Comparison of ENCODE assay signal across 17 cellular contexts in the genomic region with DNA sequence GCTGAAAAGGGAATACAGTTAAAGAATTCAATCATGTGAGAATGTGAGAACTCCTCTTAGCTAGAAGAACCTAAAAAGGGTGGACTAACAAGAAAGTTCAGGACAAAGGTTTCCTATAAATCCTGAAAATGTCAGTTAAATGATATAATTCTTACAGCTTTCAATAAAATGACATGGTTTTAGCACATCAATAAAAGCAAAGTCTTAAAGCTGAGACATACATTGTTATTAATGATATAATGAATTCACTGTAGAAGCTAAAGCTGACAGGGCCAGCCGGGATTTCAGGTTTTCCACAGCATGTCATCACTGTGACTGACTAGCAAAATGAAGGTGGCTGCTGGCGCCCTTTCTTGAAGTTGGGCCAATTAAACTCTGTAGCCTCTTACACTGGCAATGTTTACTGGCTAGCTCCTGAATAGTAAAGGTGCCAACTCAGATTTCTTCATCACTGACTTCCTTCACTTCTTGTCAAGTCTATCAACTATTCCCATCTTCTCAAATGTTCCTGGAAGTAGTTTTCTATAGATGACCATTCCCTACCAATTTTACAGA.
A peak's percentile ranks its signal among the peaks of the same experiment; 100 is the strongest.
DNase-seq lines count a peak whose midpoint lies in the region; ATAC-seq and TF ChIP-seq lines count a peak whose summit lies in the region.
"Had no signal": no experiment of that assay in that cellular context is flagged by ENCODE, and none has a peak within 500 bp of the region (broad histone marks: within the 10 kb centered on the region; RNA-seq: fewer than 3 reads in every experiment).

No MANE protein-coding gene starts in this region.

- no peaks in the 10 kb centered on the region for H3K36me3 ChIP-seq in psoas muscle (ENCODE audit: insufficient read depth in 1 of 2, low read depth in 1 of 2)
- H3K36me3 ChIP-seq: cardiac muscle cell, thoracic aorta had no signal

- no peaks in the 10 kb centered on the region for H3K9me3 ChIP-seq in psoas muscle
- H3K9me3 ChIP-seq: thoracic aorta had no signal

- H3K27ac ChIP-seq in RWPE1, result no peak overlapping the region
- H3K27ac ChIP-seq in psoas muscle, result peak overlapping the region; percentile 30
- H3K27ac ChIP-seq: cardiac muscle cell, thoracic aorta had no signal

- H3K27me3 ChIP-seq in psoas muscle (ENCODE audit: insufficient read depth in 3 of 3, low read length in 2 of 3), result no peaks in the 10 kb centered on the region
- H3K27me3 ChIP-seq: cardiac muscle cell had no signal

- TF ChIP-seq CTCF in RWPE1 (conservative IDR thresholded peaks at IDR 0.05; ENCODE audit: low read depth) (no peak), psoas muscle (IDR thresholded peaks at IDR 0.05) (no peak)

- WGBS in psoas muscle, 3 donors, result 24 to 34% (median 26%) methylated on average over 2 of the region's 2 CpGs

- no peak overlapping the region for H3K4me3 ChIP-seq in psoas muscle
- H3K4me3 ChIP-seq: cardiac muscle cell, thoracic aorta had no signal

- ATAC-seq in left ventricle myocardium superior (peak; percentile 93), psoas muscle (peak; percentile 91 to 98 (median 95)), HG02763 (IDR thresholded peaks at IDR 0.05; ENCODE audit: unreplicated experiment) (no peak), HG02571 (IDR thresholded peaks at IDR 0.05; ENCODE audit: unreplicated experiment) (no peak)

- POLR2A ChIA-PET in RWPE1 (lab: Yijun Ruan, JAX; ENCODE audit: low non-redundant PET), result no interaction called here

- DNase-seq in HPDE6-E6E7 (ENCODE audit: extremely low spot score), result peak; percentile 14
- DNase-seq in RWPE1 (ENCODE audit: low spot score), result peak; percentile 5
- DNase-seq in left ventricle myocardium superior, result peak; percentile 52
- peak; percentile 33 to 64 for DNase-seq in psoas muscle
- DNase-seq in NK-92 (lab: John Stamatoyannopoulos, UW; ENCODE audit: unreplicated experiment), result no peak
- DNase-seq: activated naive CD8-positive, alpha-beta T cell treated with anti-CD3 and anti-CD28 coated beads for 36 hours; activated T-cell treated with anti-CD3 and anti-CD28 coated beads, Interleukin-2, amount 50 U/mL, for 24 hours; DMS53; effector memory CD4-positive, alpha-beta T cell; NCI-H1048; NCI-H2171 treated with DMSO at 0.1 percent for 48 hours; stimulated activated CD4-positive, alpha-beta T cell treated with anti-CD3 and anti-CD28 coated beads, Interleukin-4, amount 100 ng/mL, for 24 hours; T-helper 9 cell had no signal

- intact Hi-C loops in left ventricle myocardium superior (cut with micrococcal nuclease), result no loop called here
- intact Hi-C loops in psoas muscle (cut with DNase I), result no loop called here

- CTCF ChIA-PET in RWPE1 (lab: Yijun Ruan, JAX), result interaction anchor here (1.1 kb wide), 1 partner anchor 384 kb away, joined by 6 read pairs; no protein-coding TSS in a partner anchor

- peaks cover 48% of the 10 kb centered on the region for H3K4me1 ChIP-seq in psoas muscle

Comparison
In these comparisons a context has a peak if more than half of its experiments do, and no peak if none do; other contexts are left out.
1. ATAC-seq: peak in left ventricle myocardium superior (single experiment) and psoas muscle (4 of 4); none in HG02763 (single experiment) and HG02571 (single experiment).